Comparison of ENCODE assay signal across 12 cellular contexts in the genomic region with DNA sequence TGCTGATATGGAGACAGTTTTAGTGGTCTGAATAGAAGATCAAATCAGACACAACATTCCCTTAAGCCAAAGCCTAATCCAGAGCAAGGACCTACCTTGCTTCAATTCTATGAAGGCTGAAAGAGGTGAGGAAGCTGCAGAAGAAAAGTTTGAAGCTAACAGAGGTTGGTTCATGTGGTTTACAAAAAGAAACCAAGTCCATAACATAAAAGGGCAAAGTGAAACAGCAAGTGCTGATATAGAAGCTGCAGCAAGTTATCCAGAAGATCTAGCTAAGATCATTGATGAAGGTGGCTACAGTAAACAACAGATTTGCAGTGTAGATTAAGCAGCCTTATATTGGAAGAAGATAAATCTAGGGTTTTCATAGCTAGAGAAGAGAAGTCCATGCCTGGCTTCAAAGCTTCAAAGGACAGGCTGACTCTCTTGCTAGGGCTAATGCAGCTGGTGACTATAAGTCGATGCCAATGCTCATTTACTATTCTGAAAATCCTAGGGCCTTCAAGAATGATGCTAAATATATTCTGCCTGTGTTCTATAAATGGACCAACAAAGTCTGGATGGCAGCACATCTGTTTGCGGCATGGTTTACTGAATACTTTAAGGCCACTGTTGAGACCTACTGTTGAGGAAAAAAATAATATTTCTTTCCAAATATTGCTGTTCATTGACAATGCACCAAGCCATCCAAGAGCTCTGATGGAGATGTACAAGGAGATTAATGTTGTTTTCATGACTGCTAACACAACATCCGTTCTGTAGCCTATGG.
"Had no signal": no experiment of that assay in that cellular context is flagged by ENCODE, and none has a peak within 500 bp of the region (broad histone marks: within the 10 kb centered on the region; RNA-seq: fewer than 3 reads in every experiment).

No MANE protein-coding gene starts in this region.

- H3K27ac Mint-ChIP-seq: activated B cell treated with CpG ODN at 0.5 μM for 24 hours; stimulated activated naive CD8-positive, alpha-beta T cell treated with anti-CD3 and anti-CD28 coated beads, Interleukin-15, amount 100 ng/mL, for 72 hours had no signal

- ATAC-seq: esophagus mucosa; stimulated activated naive CD8-positive, alpha-beta T cell treated with anti-CD3 and anti-CD28 coated beads, Interleukin-15, amount 100 ng/mL, for 72 hours; upper lobe of right lung had no signal

- H3K9me3 ChIP-seq: adrenal gland, colonic mucosa, upper lobe of right lung had no signal

- DNase-seq: activated B cell treated with CpG ODN at 0.5 μM for 24 hours; activated CD4-positive, alpha-beta T cell treated with anti-CD3 and anti-CD28 coated beads, Interleukin-2, amount 50 U/mL, for 1 hour; activated CD8-positive, alpha-beta memory T cell treated with anti-CD3 and anti-CD28 coated beads, Interleukin-2, amount 50 U/mL, for 4 hours; adrenal gland; colonic mucosa; islet precursor cell; midbrain; stimulated activated CD4-positive, alpha-beta T cell treated with anti-CD3 and anti-CD28 coated beads, Interleukin-1b, Interleukin-23, amount 100 ng/mL, for 48 hours; stimulated activated naive CD8-positive, alpha-beta T cell treated with anti-CD3 and anti-CD28 coated beads, Interleukin-15, amount 100 ng/mL, for 72 hours; upper lobe of right lung had no signal

- H3K27ac ChIP-seq: adrenal gland, colonic mucosa, parathyroid adenoma, upper lobe of right lung had no signal

- H3K27me3 Mint-ChIP-seq: activated B cell treated with CpG ODN at 0.5 μM for 24 hours had no signal

- H3K36me3 ChIP-seq: adrenal gland, colonic mucosa, upper lobe of right lung had no signal

- H3K4me3 Mint-ChIP-seq: activated B cell treated with CpG ODN at 0.5 μM for 24 hours; stimulated activated naive CD8-positive, alpha-beta T cell treated with anti-CD3 and anti-CD28 coated beads, Interleukin-15, amount 100 ng/mL, for 72 hours had no signal
